ENCODE assay signal across 8 cellular contexts in genomic region chr1:220528049-220528678, GRCh38. TPM values are rescaled to one million over a fixed set of nuclear protein-coding genes. Genes with fewer than 3 reads are reported as not detected.
DNase-seq lines count a peak whose midpoint lies in the region; ATAC-seq, FAIRE-seq and TF ChIP-seq lines count a peak whose summit lies in the region.

TSS of gene MARK1 (plus strand) at chr1:220528136. CDS start at chr1:220528823, 687 bp downstream.

- H3K4me3 ChIP-seq in HUES48 (ENCODE audit: low read depth, low read length) (peak within 1 kb of the TSS; percentile 98), H1 (ENCODE audit: extremely low read depth in 1 of 4, insufficient read depth in 2 of 4, low read depth in 3 of 4, low read length in 4 of 4) (peak within 1 kb of the TSS; percentile 80 to 99 (median 90))

- peak within 1 kb of the TSS; percentile 83 for H4K91ac ChIP-seq in H1 (replicated peaks; ENCODE audit: insufficient read length, low read length)

- H4K5ac ChIP-seq in H1 (ENCODE audit: insufficient read length, low read depth, low read length): peak within 1 kb of the TSS; percentile 77

- H3K9ac ChIP-seq in HUES48 (ENCODE audit: low read depth, low read length) (peak within 1 kb of the TSS; percentile 94), H1 (replicated peaks in 1 of 4; ENCODE audit: extremely low read depth in 1 of 4, low read depth in 3 of 4, low read length in 3 of 4) (peak within 1 kb of the TSS; percentile 92 to 96 (median 92))

- H3K14ac ChIP-seq in H1 (ENCODE audit: insufficient read length): no peak within 1 kb of the TSS

- H2BK15ac ChIP-seq in H1 (ENCODE audit: low read length): peak within 1 kb of the TSS; percentile 31; the same call in 1 of the 2 replicates

- no peak for TF ChIP-seq RAD21 in H1 (IDR thresholded peaks at IDR 0.05 in 1 of 2, conservative IDR thresholded peaks at IDR 0.05 in 1 of 2; ENCODE audit: low read depth in 2 of 2, low read length in 2 of 2)

- DNase-seq in DMS53 treated with DMSO at 0.1 percent for 48 hours (lab: John Stamatoyannopoulos, UW; ENCODE audit: unreplicated experiment) (peak; percentile 53), SW480 (ENCODE audit: low spot score) (peak; percentile 54), H1 (ENCODE audit: low read depth in 1 of 2, low spot score in 2 of 2) (peak in 1 of 2 experiments; percentile 70), lung microvascular endothelial cell (ENCODE audit: low read depth in 2 of 2) (peak; percentile 31 to 46), HCEC 1CT (no peak)

- H3K36me3 ChIP-seq in HUES48 (ENCODE audit: control insufficient read depth, insufficient read depth, low read length) (no peaks in the 10 kb centered on the region), H1 (ENCODE audit: control insufficient read depth in 2 of 4, insufficient read depth in 4 of 4, low read length in 3 of 4) (no peaks in the 10 kb centered on the region)

- POLR2A ChIA-PET in H1 (lab: Charles Lee; ENCODE audit: partially characterized antibody): interaction anchor here (0.7 to 1.1 kb wide), 2 partner anchors 10 to 953 kb away, joined by 3 to 5 read pairs; no protein-coding TSS in a partner anchor

- peak within 1 kb of the TSS; percentile 97 for H4K8ac ChIP-seq in H1 (ENCODE audit: extremely low read depth, insufficient read depth, low read length)

- FAIRE-seq in H1 (lab: Jason Lieb, UNC): no peak

- no peaks in the 10 kb centered on the region for H3K9me3 ChIP-seq in HUES48 (ENCODE audit: control insufficient read depth, insufficient read depth, low read length)
- H3K9me3 ChIP-seq in H1 (ENCODE audit: insufficient read depth in 2 of 2, low read depth in 1 of 2, low read length in 1 of 2): no peaks in the 10 kb centered on the region

- 1% methylated on average over 59 of the region's 87 CpGs; no CpG with 5 or more reads in 1 of the 2 experiments for WGBS in H1 (ENCODE audit: extremely low coverage in 1 of 2, insufficient coverage in 1 of 2, insufficient read length in 1 of 2, insufficient replicate concordance in 2 of 2, low coverage in 1 of 2, low lambda C conversion rate in 2 of 2, missing lambda C conversion rate in 1 of 2), 2 experiments

- H3K23ac ChIP-seq in H1 (ENCODE audit: insufficient read length): no peak within 1 kb of the TSS

- H3K27ac ChIP-seq in HUES48 (ENCODE audit: low read depth, low read length) (peak within 1 kb of the TSS; percentile 75), H1 (ENCODE audit: low read depth, low read length) (peak within 1 kb of the TSS; percentile 75), temporal lobe (ENCODE audit: low read depth, low read length) (peak within 1 kb of the TSS; percentile 70)

- H3K23me2 ChIP-seq in H1 (ENCODE audit: low read depth, low read length): peaks cover 12% of the 10 kb centered on the region

- H3K56ac ChIP-seq in H1 (replicated peaks; ENCODE audit: insufficient read length, low read depth, low read length): peak within 1 kb of the TSS; percentile 64

- peaks cover 3% of the 10 kb centered on the region; the same call in 1 of the 2 replicates for H3K79me1 ChIP-seq in H1 (ENCODE audit: low read depth, low read length)

- peak within 1 kb of the TSS; percentile 91 to 96 for H3K4me2 ChIP-seq in H1 (ENCODE audit: insufficient read depth in 1 of 2, low read depth in 2 of 2, low read length in 2 of 2)

- no peak within 1 kb of the TSS; the same call in 1 of the 2 replicates for H2AK5ac ChIP-seq in H1 (ENCODE audit: low read depth, low read length)

- H3K27me3 ChIP-seq in HUES48 (ENCODE audit: control insufficient read depth, insufficient read depth, low read length) (peaks cover 8% of the 10 kb centered on the region), H1 (replicated peaks in 1 of 4; ENCODE audit: control insufficient read depth in 3 of 4, extremely low read depth in 1 of 4, insufficient read depth in 3 of 4, low read length in 3 of 4) (no peaks in the 10 kb centered on the region)

- peak; percentile 31 to 69 for TF ChIP-seq POLR2A in H1 (IDR thresholded peaks at IDR 0.05; ENCODE audit: control extremely low read depth in 1 of 2, low read depth in 2 of 2, low read length in 2 of 2)

- H2AFZ ChIP-seq in H1 (ENCODE audit: low read length): peak within 1 kb of the TSS; percentile 87

- H2BK5ac ChIP-seq in H1 (ENCODE audit: low read depth, low read length): peak within 1 kb of the TSS; percentile 82; the same call in 1 of the 2 replicates

- H2BK120ac ChIP-seq in H1 (replicated peaks; ENCODE audit: low read depth, low read length): no peak within 1 kb of the TSS

- H3K4me1 ChIP-seq in HUES48 (ENCODE audit: control insufficient read depth, insufficient read depth, low read length) (peaks cover 26% of the 10 kb centered on the region), H1 (replicated peaks in 1 of 4; ENCODE audit: control insufficient read depth in 3 of 4, insufficient read depth in 4 of 4, low read length in 3 of 4) (peaks cover 2 to 8% (median 3%) of the 10 kb centered on the region in 4 experiments; a peak in 5 of 7 replicates)

- TF ChIP-seq CTCF in H1 (IDR thresholded peaks at IDR 0.05; ENCODE audit: control extremely low read depth in 1 of 3, insufficient read depth in 1 of 3, low read depth in 1 of 3, low read length in 3 of 3): no peak

- H4K20me1 ChIP-seq in H1 (replicated peaks in 1 of 2; ENCODE audit: control insufficient read depth in 1 of 2, insufficient read depth in 2 of 2, low read length in 2 of 2): peaks cover 0 to 2% of the 10 kb centered on the region in 2 experiments

- H3K79me2 ChIP-seq in H1 (ENCODE audit: control insufficient read depth in 1 of 2, insufficient read depth in 2 of 2, low read length in 2 of 2): peaks cover 9 to 45% of the 10 kb centered on the region in 2 experiments; a peak in 3 of 4 replicates

- no peak within 1 kb of the TSS for H2BK20ac ChIP-seq in H1 (ENCODE audit: low read length)

- no peak for TF ChIP-seq EP300 in H1 (IDR thresholded peaks at IDR 0.05; ENCODE audit: borderline replicate concordance in 1 of 2, low read depth in 2 of 2, low read length in 2 of 2)

- no peak within 1 kb of the TSS; the same call in 1 of the 2 replicates for H2BK12ac ChIP-seq in H1 (ENCODE audit: low read depth, low read length)

- H3K18ac ChIP-seq in H1 (ENCODE audit: extremely low read depth, low read length): peak within 1 kb of the TSS; percentile 79

- peak within 1 kb of the TSS; percentile 13 for H3K4ac ChIP-seq in H1 (replicated peaks; ENCODE audit: insufficient read length, low read depth, low read length)

- ATAC-seq in GM19468 (IDR thresholded peaks at IDR 0.05; ENCODE audit: extremely low read depth, unreplicated experiment): peak; percentile 40

- CTCF ChIA-PET in H1 (lab: Charles Lee; ENCODE audit: partially characterized antibody): interaction anchor here (1.4 kb wide), 1 partner anchor 247 kb away, joined by 6 read pairs; no protein-coding TSS in a partner anchor

TF ChIP-seq in H1, 55 proteins besides CTCF, POLR2A, EP300 and RAD21:
- peak; percentile 44 for TF ChIP-seq CTBP2 (IDR thresholded peaks at IDR 0.05; ENCODE audit: borderline replicate concordance, insufficient read depth, insufficient read length, low read length)
- no peak for TF ChIP-seq ATF3 (IDR thresholded peaks at IDR 0.05; ENCODE audit: insufficient read depth, low read depth, low read length)
- TF ChIP-seq SIN3A (conservative IDR thresholded peaks at IDR 0.05 in 1 of 2, IDR thresholded peaks at IDR 0.05 in 1 of 2; ENCODE audit: low read depth in 1 of 2, low read length in 2 of 2): 0 out of 4 replicates have a peak, but pooled peaks of 1 of the 2 experiments have one; percentile 18
- peak; percentile 44; the same call in 1 of the 2 replicates for TF ChIP-seq MAX (IDR thresholded peaks at IDR 0.05)
- peak; percentile 24 for TF ChIP-seq TAF7 (optimal IDR thresholded peaks at IDR 0.05; ENCODE audit: borderline replicate concordance, low read depth, low read length)
- no peak for TF ChIP-seq YY1 (IDR thresholded peaks at IDR 0.05; ENCODE audit: low read depth, low read length)
- no peak for TF ChIP-seq CHD2 (IDR thresholded peaks at IDR 0.05; ENCODE audit: low read length)
- no peak for TF ChIP-seq CBX5 (IDR thresholded peaks at IDR 0.05; ENCODE audit: low read depth, low read length)
- peak; percentile 90 for TF ChIP-seq KDM4A (IDR thresholded peaks at IDR 0.05; ENCODE audit: low read depth, low read length, severe bottlenecking)
- TF ChIP-seq TBP (IDR thresholded peaks at IDR 0.05; ENCODE audit: low read depth, low read length): peak; percentile 33; the same call in 1 of the 2 replicates
- no peak for TF ChIP-seq NANOG (IDR thresholded peaks at IDR 0.05; ENCODE audit: insufficient read depth, low read depth, low read length, poor library complexity, severe bottlenecking)
- TF ChIP-seq CREB1 (IDR thresholded peaks at IDR 0.05): peak; percentile 51; the same call in 1 of the 2 replicates
- no peak for TF ChIP-seq FOSL1 (IDR thresholded peaks at IDR 0.05; ENCODE audit: insufficient read depth, low read depth, low read length)
- TF ChIP-seq RNF2 (IDR thresholded peaks at IDR 0.05; ENCODE audit: borderline replicate concordance, low read depth, low read length, missing control alignments, poor library complexity, severe bottlenecking): no peak

RNA-seq across cellular contexts. Expression of gene MARK1, which starts in this region (rescaled TPM):
- 20.5 and 21.2 TPM in 2 replicates for total RNA-seq in H1 (2021; fragmentation: NEBNext Ultra II Directional; extraction: Animal tissue kit (Norgen Biotek cat#: 25700))
- 5.5 and 8.9 TPM in 2 replicates for polyA plus RNA-seq in H1 (2011; rRNA removed)
- 8.5 TPM for polyA plus RNA-seq in H1 (2011; cell fraction: cytosol; rRNA removed)
- polyA plus RNA-seq in H1 (2011; cell fraction: nucleus; rRNA removed): 13.6 TPM
- 9.8 to 16.8 TPM (median 11.8 TPM) in 4 replicates for polyA plus RNA-seq in H1 (2012, experiment 1 of 2)
- polyA plus RNA-seq in H1 (2012, experiment 2 of 2): 1.7 TPM
- 8.9 TPM for polyA plus RNA-seq in H1 (2013, experiment 1 of 2)
- 10.0 TPM for polyA plus RNA-seq in H1 (2013, experiment 2 of 2)
- polyA minus RNA-seq in H1 (2011; rRNA and poly(A)+ RNA removed): 6.2 and 7.3 TPM in 2 replicates
- 7.6 TPM for polyA minus RNA-seq in H1 (2011; cell fraction: cytosol; rRNA and poly(A)+ RNA removed)
- 25.5 TPM for polyA minus RNA-seq in H1 (2011; cell fraction: nucleus; rRNA and poly(A)+ RNA removed)
- total RNA-seq in lung microvascular endothelial cell (0.65 and 2.2 TPM in 2 replicates), temporal lobe (55.8 TPM)
